ENCODE assay signal across 8 cellular contexts in genomic region chr7:100538348-100538653, GRCh38. TPM values are rescaled to one million over a fixed set of nuclear protein-coding genes. Genes with fewer than 3 reads are reported as not detected.
A peak's percentile ranks its signal among the peaks of the same experiment; 100 is the strongest.
DNase-seq lines count a peak whose midpoint lies in the region; ATAC-seq and TF ChIP-seq lines count a peak whose summit lies in the region.

No MANE protein-coding gene starts in this region.

- H3K36me3 ChIP-seq in suprapubic skin (no peaks in the 10 kb centered on the region), uterus (no peaks in the 10 kb centered on the region)

- H3K4me3 Mint-ChIP-seq in activated CD4-positive, alpha-beta T cell treated with anti-CD3 and anti-CD28 coated beads, Interleukin-2, amount 10 ng/mL, durations not matched to agents 7 days and 5 days, result peak overlapping the region; percentile 99
- H3K4me3 Mint-ChIP-seq in activated CD4-positive, alpha-beta memory T cell treated with anti-CD3 and anti-CD28 coated beads, Interleukin-2, amount 10 ng/mL, durations not matched to agents 7 days and 5 days, result peak overlapping the region; percentile 97

- peaks cover 43% of the 10 kb centered on the region for H3K4me1 Mint-ChIP-seq in activated CD4-positive, alpha-beta T cell treated with anti-CD3 and anti-CD28 coated beads, Interleukin-2, amount 10 ng/mL, durations not matched to agents 7 days and 5 days
- peaks cover 43% of the 10 kb centered on the region for H3K4me1 Mint-ChIP-seq in activated CD4-positive, alpha-beta memory T cell treated with anti-CD3 and anti-CD28 coated beads, Interleukin-2, amount 10 ng/mL, durations not matched to agents 7 days and 5 days

- ATAC-seq in GM18520 (IDR thresholded peaks at IDR 0.05; ENCODE audit: unreplicated experiment), result no peak
- ATAC-seq in HG03097 (IDR thresholded peaks at IDR 0.05; ENCODE audit: low FRiP score, unreplicated experiment), result no peak

- WGBS in suprapubic skin, result 9% methylated on average over 8 of the region's 8 CpGs

- peak overlapping the region; percentile 82 for H3K27ac Mint-ChIP-seq in activated CD4-positive, alpha-beta T cell treated with anti-CD3 and anti-CD28 coated beads, Interleukin-2, amount 10 ng/mL, durations not matched to agents 7 days and 5 days
- peak overlapping the region; percentile 87 for H3K27ac Mint-ChIP-seq in activated CD4-positive, alpha-beta memory T cell treated with anti-CD3 and anti-CD28 coated beads, Interleukin-2, amount 10 ng/mL, durations not matched to agents 7 days and 5 days

- H3K27me3 Mint-ChIP-seq in activated CD4-positive, alpha-beta T cell treated with anti-CD3 and anti-CD28 coated beads, Interleukin-2, amount 10 ng/mL, durations not matched to agents 7 days and 5 days, result no peaks in the 10 kb centered on the region
- H3K27me3 Mint-ChIP-seq in activated CD4-positive, alpha-beta memory T cell treated with anti-CD3 and anti-CD28 coated beads, Interleukin-2, amount 10 ng/mL, durations not matched to agents 7 days and 5 days, result no peaks in the 10 kb centered on the region

- H3K4me1 ChIP-seq in suprapubic skin (peaks cover 23% of the 10 kb centered on the region), uterus (peaks cover 2 to 4% of the 10 kb centered on the region in 2 donors)

- CTCF ChIA-PET in activated CD4-positive, alpha-beta T cell treated with anti-CD3 and anti-CD28 coated beads, Interleukin-2, amount 10 ng/mL, durations not matched to agents 7 days and 5 days (lab: Charles Lee), result interaction anchor here (1.7 to 2.5 kb wide), 2 partner anchors 21 to 56 kb away, joined by 5 to 6 read pairs; no protein-coding TSS in a partner anchor
- CTCF ChIA-PET in activated CD4-positive, alpha-beta memory T cell treated with anti-CD3 and anti-CD28 coated beads, Interleukin-2, amount 10 ng/mL, durations not matched to agents 7 days and 5 days (lab: Charles Lee), result interaction anchor here (1.8 to 1.9 kb wide), 2 partner anchors 26 to 56 kb away, joined by 7 to 8 read pairs; no protein-coding TSS in a partner anchor

- TF ChIP-seq POLR2A in suprapubic skin (IDR thresholded peaks at IDR 0.05), result no peak
- no peak for TF ChIP-seq POLR2A in uterus (IDR thresholded peaks at IDR 0.05)

- H3K4me3 ChIP-seq in iPS-11a (ENCODE audit: low read depth, low read length) (peak overlapping the region; percentile 48), suprapubic skin (peak overlapping the region; percentile 76), uterus (no peak overlapping the region)

- H3K27me3 ChIP-seq in suprapubic skin, result peaks cover 3% of the 10 kb centered on the region
- H3K27me3 ChIP-seq in uterus, result no peaks in the 10 kb centered on the region

- intact Hi-C loops in uterus (cut with DNase I; ENCODE audit: low total_unique reads), result no loop called here

- no peak for TF ChIP-seq EP300 in suprapubic skin (IDR thresholded peaks at IDR 0.05)

- no peak overlapping the region for H3K27ac ChIP-seq in suprapubic skin
- peak overlapping the region in 1 of 2 donors; percentile 53 for H3K27ac ChIP-seq in uterus

- TF ChIP-seq CTCF in suprapubic skin (IDR thresholded peaks at IDR 0.05) (no peak), uterus (IDR thresholded peaks at IDR 0.05) (no peak)

- no peaks in the 10 kb centered on the region for H3K9me3 Mint-ChIP-seq in activated CD4-positive, alpha-beta T cell treated with anti-CD3 and anti-CD28 coated beads, Interleukin-2, amount 10 ng/mL, durations not matched to agents 7 days and 5 days
- no peaks in the 10 kb centered on the region for H3K9me3 Mint-ChIP-seq in activated CD4-positive, alpha-beta memory T cell treated with anti-CD3 and anti-CD28 coated beads, Interleukin-2, amount 10 ng/mL, durations not matched to agents 7 days and 5 days

- no peak for DNase-seq in activated CD4-positive, alpha-beta T cell treated with anti-CD3 and anti-CD28 coated beads, Interleukin-2, amount 10 ng/mL, durations not matched to agents 7 days and 5 days
- no peak for DNase-seq in activated CD4-positive, alpha-beta T cell treated with anti-CD3 and anti-CD28 coated beads for 4 hours
- no peak for DNase-seq in activated CD4-positive, alpha-beta memory T cell treated with anti-CD3 and anti-CD28 coated beads, Interleukin-2, amount 10 ng/mL, durations not matched to agents 7 days and 5 days
- DNase-seq in suprapubic skin (ENCODE audit: low spot score in 2 of 2) (no peak), uterus (no peak)

- POLR2A ChIA-PET in activated CD4-positive, alpha-beta T cell treated with anti-CD3 and anti-CD28 coated beads, Interleukin-2, amount 10 ng/mL, durations not matched to agents 7 days and 5 days (lab: Charles Lee), result no interaction called here
- POLR2A ChIA-PET in activated CD4-positive, alpha-beta memory T cell treated with anti-CD3 and anti-CD28 coated beads, Interleukin-2, amount 10 ng/mL, durations not matched to agents 7 days and 5 days (lab: Charles Lee), result interaction anchor here (1.0 to 3.2 kb wide), 12 partner anchors 11 to 168 kb away, joined by 3 to 32 read pairs (median 6); partner anchors contain the start of genes FBXO24, LRCH4, MEPCE and POP7

- H3K9me3 ChIP-seq in suprapubic skin, result no peaks in the 10 kb centered on the region
- H3K9me3 ChIP-seq in uterus, result no peaks in the 10 kb centered on the region

- H3K36me3 Mint-ChIP-seq in activated CD4-positive, alpha-beta T cell treated with anti-CD3 and anti-CD28 coated beads, Interleukin-2, amount 10 ng/mL, durations not matched to agents 7 days and 5 days (ENCODE audit: low read depth), result peaks cover 13% of the 10 kb centered on the region
- peaks cover 21% of the 10 kb centered on the region for H3K36me3 Mint-ChIP-seq in activated CD4-positive, alpha-beta memory T cell treated with anti-CD3 and anti-CD28 coated beads, Interleukin-2, amount 10 ng/mL, durations not matched to agents 7 days and 5 days (ENCODE audit: low read depth)

RNA-seq across cellular contexts. Expression of gene AGFG2, which starts 0.7 kb away (rescaled TPM):
- 10 to 100 TPM; 43.0 to 45.3 TPM for total RNA-seq in activated CD4-positive, alpha-beta T cell treated with anti-CD3 and anti-CD28 coated beads, Interleukin-2, amount 10 ng/mL, durations not matched to agents 7 days and 5 days
- 10 to 100 TPM; 53.9 to 59.8 TPM for total RNA-seq in activated CD4-positive, alpha-beta memory T cell treated with anti-CD3 and anti-CD28 coated beads, Interleukin-2, amount 10 ng/mL, durations not matched to agents 7 days and 5 days
- total RNA-seq in suprapubic skin (10 to 100 TPM; 46.6 to 63.4 (median 52.9) TPM), uterus (10 to 100 TPM in 3 of 4 donors, 1 to 10 TPM in 1; 6.8 to 64.4 (median 20.4) TPM)

RNA-seq across cellular contexts. Expression of gene SAP25, which starts 35.4 kb away (rescaled TPM):
- total RNA-seq in activated CD4-positive, alpha-beta T cell treated with anti-CD3 and anti-CD28 coated beads, Interleukin-2, amount 10 ng/mL, durations not matched to agents 7 days and 5 days, result 10 to 100 TPM; 34.6 to 36.1 TPM
- total RNA-seq in activated CD4-positive, alpha-beta memory T cell treated with anti-CD3 and anti-CD28 coated beads, Interleukin-2, amount 10 ng/mL, durations not matched to agents 7 days and 5 days, result 10 to 100 TPM; 29.1 to 30.0 TPM
- 1 to 10 TPM in 2 of 4 donors, not detected in 2; 2.7 to 3.8 TPM for total RNA-seq in suprapubic skin
- 1 to 10 TPM in 1 of 4 donors, under 1 TPM in 1, not detected in 2; 0.69 to 6.0 TPM for total RNA-seq in uterus

RNA-seq across cellular contexts. Expression of gene LRCH4, which starts 47.6 kb away (rescaled TPM):
- 100 to 1,000 TPM; 189 to 217 TPM for total RNA-seq in activated CD4-positive, alpha-beta T cell treated with anti-CD3 and anti-CD28 coated beads, Interleukin-2, amount 10 ng/mL, durations not matched to agents 7 days and 5 days
- total RNA-seq in activated CD4-positive, alpha-beta memory T cell treated with anti-CD3 and anti-CD28 coated beads, Interleukin-2, amount 10 ng/mL, durations not matched to agents 7 days and 5 days, result 100 to 1,000 TPM; 199 to 204 TPM
- total RNA-seq in suprapubic skin, result 100 to 1,000 TPM in 1 of 4 donors, 10 to 100 TPM in 3; 37.6 to 101 (median 56.2) TPM
- 100 to 1,000 TPM in 1 of 4 donors, 10 to 100 TPM in 3; 11.5 to 179 (median 56.8) TPM for total RNA-seq in uterus

RNA-seq across cellular contexts. Expression of gene FBXO24, which starts 47.8 kb away (rescaled TPM):
- 1 to 10 TPM; 1.3 to 1.5 TPM for total RNA-seq in activated CD4-positive, alpha-beta T cell treated with anti-CD3 and anti-CD28 coated beads, Interleukin-2, amount 10 ng/mL, durations not matched to agents 7 days and 5 days
- 1 to 10 TPM; 1.8 to 2.7 TPM for total RNA-seq in activated CD4-positive, alpha-beta memory T cell treated with anti-CD3 and anti-CD28 coated beads, Interleukin-2, amount 10 ng/mL, durations not matched to agents 7 days and 5 days
- total RNA-seq in suprapubic skin (1 to 10 TPM in 1 of 4 donors, under 1 TPM in 3; 0.47 to 2.4 (median 0.57) TPM), uterus (1 to 10 TPM in 2 of 4 donors, not detected in 2; 2.9 to 4.9 TPM)

RNA-seq across cellular contexts. Expression of gene NYAP1, which starts 54.6 kb away (rescaled TPM):
- total RNA-seq in activated CD4-positive, alpha-beta T cell treated with anti-CD3 and anti-CD28 coated beads, Interleukin-2, amount 10 ng/mL, durations not matched to agents 7 days and 5 days, result under 1 TPM; 0.23 to 0.32 TPM
- under 1 TPM; 0.05 to 0.13 TPM for total RNA-seq in activated CD4-positive, alpha-beta memory T cell treated with anti-CD3 and anti-CD28 coated beads, Interleukin-2, amount 10 ng/mL, durations not matched to agents 7 days and 5 days
- total RNA-seq in suprapubic skin (1 to 10 TPM in 1 of 4 donors, under 1 TPM in 3; 0.51 to 1.1 (median 0.67) TPM), uterus (1 to 10 TPM in 2 of 4 donors, under 1 TPM in 2; 0.29 to 6.5 (median 2.4) TPM)

Comparison
In these comparisons a context has a peak if more than half of its experiments do, and no peak if none do; other contexts are left out.
1. H3K4me3 ChIP-seq: peak in iPS-11a (single experiment) and suprapubic skin (single experiment); none in uterus (0 of 2).
2. RNA of gene SAP25, which starts 35.4 kb away (total RNA-seq): 34.6 to 36.1 TPM in activated CD4-positive, alpha-beta T cell treated with anti-CD3 and anti-CD28 coated beads, Interleukin-2, amount 10 ng/mL, durations not matched to agents 7 days and 5 days and 29.1 to 30.0 TPM in activated CD4-positive, alpha-beta memory T cell treated with anti-CD3 and anti-CD28 coated beads, Interleukin-2, amount 10 ng/mL, durations not matched to agents 7 days and 5 days; 2.7 to 3.8 TPM in suprapubic skin and 0.69 to 6.0 TPM in uterus; every median in the first group is over 4 times any median in the second.